Comparison of ENCODE assay signal across 10 cellular contexts in genomic region chr2:114450639-114451038, GRCh38. TPM values are rescaled to one million over a fixed set of nuclear protein-coding genes. Genes with fewer than 3 reads are reported as not detected.
"Had no signal": no experiment of that assay in that cellular context is flagged by ENCODE, and none has a peak within 500 bp of the region (broad histone marks: within the 10 kb centered on the region; RNA-seq: fewer than 3 reads in every experiment).

No MANE protein-coding gene starts in this region.

- H3K36me3 ChIP-seq: HAP-1 had no signal

- H3K27me3 Mint-ChIP-seq: IgD-negative memory B cell had no signal

- H3K4me1 ChIP-seq: HAP-1 had no signal

- ATAC-seq: HCT116, HepG2 had no signal

- H3K9me3 ChIP-seq: HAP-1 had no signal

- H3K27ac Mint-ChIP-seq: HFFc6, IgD-negative memory B cell had no signal

- H3K4me1 Mint-ChIP-seq: IgD-negative memory B cell had no signal

- H3K36me3 Mint-ChIP-seq: IgD-negative memory B cell had no signal

- H3K4me3 ChIP-seq: GM23248, HAP-1 had no signal

- DNase-seq: GM23248, H7, HFFc6, KBM-7 had no signal

- H3K4me3 Mint-ChIP-seq: HFFc6, IgD-negative memory B cell had no signal

- H2AFZ ChIP-seq: GM23248 had no signal

- H3K27ac ChIP-seq: GM23248, HL-60 had no signal

- H3K9ac ChIP-seq: GM23248 had no signal

RNA-seq across cellular contexts. Expression of gene DPP10, which starts 8.2 kb away (rescaled TPM):
- total RNA-seq: GM23248, HFFc6, HT1080 had no signal
- polyA plus RNA-seq: GM23248, IgD-negative memory B cell had no signal
